6 cellular contexts compared by ENCODE assay signal in genomic region chr13:53090507-53090906, GRCh38.
"Had no signal": no experiment of that assay in that cellular context is flagged by ENCODE, and none has a peak within 500 bp of the region (broad histone marks: within the 10 kb centered on the region; RNA-seq: fewer than 3 reads in every experiment).

No MANE protein-coding gene starts in this region.

- DNase-seq: GM23248, GOT3, H7, HCEC 1CT, IMR-90 had no signal

- FAIRE-seq: HTR-8/SVneo had no signal

- H3K27ac ChIP-seq: GM23248 had no signal

- H3K4me3 ChIP-seq: GM23248 had no signal
